ENCODE assay signal across 15 cellular contexts in the genomic region with DNA sequence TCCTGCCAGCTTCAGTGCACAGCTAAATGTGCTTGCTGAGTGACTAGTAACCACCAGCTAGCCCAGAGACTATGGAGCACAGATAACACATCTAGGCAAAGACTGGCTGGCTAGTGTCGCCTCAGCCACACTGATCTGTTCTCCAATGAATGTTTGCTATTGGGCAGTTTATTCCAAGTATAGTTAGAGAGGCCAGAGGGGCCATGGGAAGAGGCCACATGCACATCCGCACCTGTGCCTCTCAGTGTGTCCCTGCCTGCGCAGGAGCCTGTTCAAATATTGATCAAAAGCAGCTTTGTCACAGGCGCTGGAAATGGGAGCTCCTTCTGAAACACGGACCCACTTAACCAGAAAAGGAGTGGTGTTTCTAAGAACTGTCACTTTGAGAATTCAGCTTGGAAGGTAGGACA. TPM values are rescaled to one million over a fixed set of nuclear protein-coding genes. Genes with fewer than 3 reads are reported as not detected.
DNase-seq lines count a peak whose midpoint lies in the region; ATAC-seq and TF ChIP-seq lines count a peak whose summit lies in the region.
"Had no signal": no experiment of that assay in that cellular context is flagged by ENCODE, and none has a peak within 500 bp of the region (broad histone marks: within the 10 kb centered on the region; RNA-seq: fewer than 3 reads in every experiment).

No MANE protein-coding gene starts in this region.

- POLR2A ChIA-PET in activated CD4-positive, alpha-beta T cell treated with anti-CD3 and anti-CD28 coated beads, Interleukin-2, amount 10 ng/mL, durations not matched to agents 7 days and 5 days (lab: Charles Lee): no interaction called here
- POLR2A ChIA-PET in activated naive CD8-positive, alpha-beta T cell treated with anti-CD3 and anti-CD28 coated beads, Interleukin-2, amount 10 ng/mL, durations not matched to agents 7 days and 5 days (lab: Charles Lee): interaction anchor here (0.5 to 1.1 kb wide), 2 partner anchors 55 to 76 kb away, joined by 3 to 5 read pairs; no protein-coding TSS in a partner anchor

- peak; percentile 22 for DNase-seq in activated CD4-positive, alpha-beta T cell treated with anti-CD3 and anti-CD28 coated beads, Interleukin-2, amount 10 ng/mL, durations not matched to agents 7 days and 5 days
- DNase-seq in activated CD4-positive, alpha-beta T cell treated with anti-CD3 and anti-CD28 coated beads, Interleukin-2, amount 50 U/mL, for 48 hours: no peak
- DNase-seq in NCI-H510A (lab: John Stamatoyannopoulos, UW): peak; percentile 71
- peak; percentile 36 for DNase-seq in activated naive CD8-positive, alpha-beta T cell treated with anti-CD3 and anti-CD28 coated beads, Interleukin-2, amount 10 ng/mL, durations not matched to agents 7 days and 5 days
- no peak for DNase-seq in progenitor cell of endocrine pancreas (ENCODE audit: low spot score, unreplicated experiment)
- no peak for DNase-seq in GM19240 (ENCODE audit: insufficient read length, low spot score)
- no peak for DNase-seq in natural killer cell treated with Interleukin-12 subunit alpha and Interleukin-12 subunit beta and Interleukin-15 and Interleukin-18, amount 100 ng/mL, for 72 hours (ENCODE audit: low spot score)
- DNase-seq: activated CD4-positive, alpha-beta T cell treated with anti-CD3 and anti-CD28 coated beads for 4 hours; activated T-cell treated with anti-CD3 and anti-CD28 coated beads, Interleukin-2, amount 50 U/mL, for 48 hours; amniotic stem cell; central memory CD4-positive, alpha-beta T cell; NCI-H2171 treated with DMSO at 0.1 percent for 48 hours; occipital lobe; SJCRH30 had no signal

- no peaks in the 10 kb centered on the region for H3K27me3 Mint-ChIP-seq in activated CD4-positive, alpha-beta T cell treated with anti-CD3 and anti-CD28 coated beads, Interleukin-2, amount 10 ng/mL, durations not matched to agents 7 days and 5 days
- H3K27me3 Mint-ChIP-seq in activated naive CD8-positive, alpha-beta T cell treated with anti-CD3 and anti-CD28 coated beads, Interleukin-2, amount 10 ng/mL, durations not matched to agents 7 days and 5 days: no peaks in the 10 kb centered on the region
- no peaks in the 10 kb centered on the region for H3K27me3 Mint-ChIP-seq in progenitor cell of endocrine pancreas
- no peaks in the 10 kb centered on the region for H3K27me3 Mint-ChIP-seq in natural killer cell treated with Interleukin-12 subunit alpha and Interleukin-12 subunit beta and Interleukin-15 and Interleukin-18, amount 100 ng/mL, for 72 hours

- peak overlapping the region; percentile 62 for H3K27ac Mint-ChIP-seq in activated CD4-positive, alpha-beta T cell treated with anti-CD3 and anti-CD28 coated beads, Interleukin-2, amount 10 ng/mL, durations not matched to agents 7 days and 5 days
- peak overlapping the region; percentile 81 for H3K27ac Mint-ChIP-seq in activated naive CD8-positive, alpha-beta T cell treated with anti-CD3 and anti-CD28 coated beads, Interleukin-2, amount 10 ng/mL, durations not matched to agents 7 days and 5 days
- H3K27ac Mint-ChIP-seq in progenitor cell of endocrine pancreas: peak overlapping the region; percentile 79
- H3K27ac Mint-ChIP-seq in natural killer cell treated with Interleukin-12 subunit alpha and Interleukin-12 subunit beta and Interleukin-15 and Interleukin-18, amount 100 ng/mL, for 72 hours: no peak overlapping the region

- no peaks in the 10 kb centered on the region for H3K9me3 Mint-ChIP-seq in activated CD4-positive, alpha-beta T cell treated with anti-CD3 and anti-CD28 coated beads, Interleukin-2, amount 10 ng/mL, durations not matched to agents 7 days and 5 days
- H3K9me3 Mint-ChIP-seq in activated naive CD8-positive, alpha-beta T cell treated with anti-CD3 and anti-CD28 coated beads, Interleukin-2, amount 10 ng/mL, durations not matched to agents 7 days and 5 days: no peaks in the 10 kb centered on the region
- no peaks in the 10 kb centered on the region for H3K9me3 Mint-ChIP-seq in progenitor cell of endocrine pancreas (ENCODE audit: low read depth)
- no peaks in the 10 kb centered on the region for H3K9me3 Mint-ChIP-seq in natural killer cell treated with Interleukin-12 subunit alpha and Interleukin-12 subunit beta and Interleukin-15 and Interleukin-18, amount 100 ng/mL, for 72 hours

- CTCF ChIA-PET in activated CD4-positive, alpha-beta T cell treated with anti-CD3 and anti-CD28 coated beads, Interleukin-2, amount 10 ng/mL, durations not matched to agents 7 days and 5 days (lab: Charles Lee): interaction anchor here (0.8 to 1.5 kb wide), 3 partner anchors 9 to 53 kb away, joined by 3 to 5 read pairs (median 3); no protein-coding TSS in a partner anchor

- no peak for TF ChIP-seq CTCF in progenitor cell of endocrine pancreas (IDR thresholded peaks at IDR 0.05; ENCODE audit: unreplicated experiment)

- ATAC-seq in activated naive CD8-positive, alpha-beta T cell treated with anti-CD3 and anti-CD28 coated beads, Interleukin-2, amount 10 ng/mL, durations not matched to agents 7 days and 5 days (ENCODE audit: low read depth): peak; percentile 19
- ATAC-seq in HG03460 (IDR thresholded peaks at IDR 0.05; ENCODE audit: unreplicated experiment): no peak
- no peak for ATAC-seq in natural killer cell treated with Interleukin-12 subunit alpha and Interleukin-12 subunit beta and Interleukin-15 and Interleukin-18, amount 100 ng/mL, for 72 hours

- peak overlapping the region; percentile 3 for H3K4me3 Mint-ChIP-seq in activated CD4-positive, alpha-beta T cell treated with anti-CD3 and anti-CD28 coated beads, Interleukin-2, amount 10 ng/mL, durations not matched to agents 7 days and 5 days
- peak overlapping the region; percentile 51 for H3K4me3 Mint-ChIP-seq in activated naive CD8-positive, alpha-beta T cell treated with anti-CD3 and anti-CD28 coated beads, Interleukin-2, amount 10 ng/mL, durations not matched to agents 7 days and 5 days
- no peak overlapping the region for H3K4me3 Mint-ChIP-seq in progenitor cell of endocrine pancreas (ENCODE audit: low read depth)
- no peak overlapping the region for H3K4me3 Mint-ChIP-seq in natural killer cell treated with Interleukin-12 subunit alpha and Interleukin-12 subunit beta and Interleukin-15 and Interleukin-18, amount 100 ng/mL, for 72 hours

- peaks cover 57% of the 10 kb centered on the region for H3K4me1 Mint-ChIP-seq in activated CD4-positive, alpha-beta T cell treated with anti-CD3 and anti-CD28 coated beads, Interleukin-2, amount 10 ng/mL, durations not matched to agents 7 days and 5 days
- H3K4me1 Mint-ChIP-seq in activated naive CD8-positive, alpha-beta T cell treated with anti-CD3 and anti-CD28 coated beads, Interleukin-2, amount 10 ng/mL, durations not matched to agents 7 days and 5 days: peaks cover 42% of the 10 kb centered on the region
- peaks cover 45% of the 10 kb centered on the region for H3K4me1 Mint-ChIP-seq in progenitor cell of endocrine pancreas (ENCODE audit: low read depth)
- peaks cover 19 to 21% of the 10 kb centered on the region in 2 donors for H3K4me1 Mint-ChIP-seq in natural killer cell treated with Interleukin-12 subunit alpha and Interleukin-12 subunit beta and Interleukin-15 and Interleukin-18, amount 100 ng/mL, for 72 hours (ENCODE audit: low read depth in 2 of 2)

- H3K36me3 Mint-ChIP-seq in activated CD4-positive, alpha-beta T cell treated with anti-CD3 and anti-CD28 coated beads, Interleukin-2, amount 10 ng/mL, durations not matched to agents 7 days and 5 days (ENCODE audit: low read depth): no peaks in the 10 kb centered on the region
- no peaks in the 10 kb centered on the region for H3K36me3 Mint-ChIP-seq in activated naive CD8-positive, alpha-beta T cell treated with anti-CD3 and anti-CD28 coated beads, Interleukin-2, amount 10 ng/mL, durations not matched to agents 7 days and 5 days
- no peaks in the 10 kb centered on the region for H3K36me3 Mint-ChIP-seq in progenitor cell of endocrine pancreas (ENCODE audit: insufficient read depth)
- no peaks in the 10 kb centered on the region for H3K36me3 Mint-ChIP-seq in natural killer cell treated with Interleukin-12 subunit alpha and Interleukin-12 subunit beta and Interleukin-15 and Interleukin-18, amount 100 ng/mL, for 72 hours

RNA-seq across cellular contexts. Expression of gene ATP1A1, which starts 51.3 kb away (rescaled TPM):
- total RNA-seq in activated CD4-positive, alpha-beta T cell treated with anti-CD3 and anti-CD28 coated beads, Interleukin-2, amount 10 ng/mL, durations not matched to agents 7 days and 5 days: 100 to 1,000 TPM; 260 to 274 TPM
- total RNA-seq in activated naive CD8-positive, alpha-beta T cell treated with anti-CD3 and anti-CD28 coated beads, Interleukin-2, amount 10 ng/mL, durations not matched to agents 7 days and 5 days: 100 to 1,000 TPM; 193 to 195 TPM
- 325 and 332 TPM in 2 replicates for total RNA-seq in progenitor cell of endocrine pancreas
- total RNA-seq in natural killer cell treated with Interleukin-12 subunit alpha and Interleukin-12 subunit beta and Interleukin-15 and Interleukin-18, amount 100 ng/mL, for 72 hours: 100 to 1,000 TPM; 208 to 285 TPM

Comparison
In these comparisons a context has a peak if more than half of its experiments do, and no peak if none do; other contexts are left out.
1. DNase-seq: peak in activated CD4-positive, alpha-beta T cell treated with anti-CD3 and anti-CD28 coated beads, Interleukin-2, amount 10 ng/mL, durations not matched to agents 7 days and 5 days (single experiment), NCI-H510A (single experiment) and activated naive CD8-positive, alpha-beta T cell treated with anti-CD3 and anti-CD28 coated beads, Interleukin-2, amount 10 ng/mL, durations not matched to agents 7 days and 5 days (single experiment); none in activated CD4-positive, alpha-beta T cell treated with anti-CD3 and anti-CD28 coated beads, Interleukin-2, amount 50 U/mL, for 48 hours (0 of 2), progenitor cell of endocrine pancreas (single experiment), GM19240 (single experiment) and natural killer cell treated with Interleukin-12 subunit alpha and Interleukin-12 subunit beta and Interleukin-15 and Interleukin-18, amount 100 ng/mL, for 72 hours (single experiment).
2. H3K27ac Mint-ChIP-seq: peak in activated CD4-positive, alpha-beta T cell treated with anti-CD3 and anti-CD28 coated beads, Interleukin-2, amount 10 ng/mL, durations not matched to agents 7 days and 5 days (single experiment), activated naive CD8-positive, alpha-beta T cell treated with anti-CD3 and anti-CD28 coated beads, Interleukin-2, amount 10 ng/mL, durations not matched to agents 7 days and 5 days (single experiment) and progenitor cell of endocrine pancreas (single experiment); none in natural killer cell treated with Interleukin-12 subunit alpha and Interleukin-12 subunit beta and Interleukin-15 and Interleukin-18, amount 100 ng/mL, for 72 hours (0 of 2).
3. H3K4me3 Mint-ChIP-seq: peak in activated CD4-positive, alpha-beta T cell treated with anti-CD3 and anti-CD28 coated beads, Interleukin-2, amount 10 ng/mL, durations not matched to agents 7 days and 5 days (single experiment) and activated naive CD8-positive, alpha-beta T cell treated with anti-CD3 and anti-CD28 coated beads, Interleukin-2, amount 10 ng/mL, durations not matched to agents 7 days and 5 days (single experiment); none in progenitor cell of endocrine pancreas (single experiment) and natural killer cell treated with Interleukin-12 subunit alpha and Interleukin-12 subunit beta and Interleukin-15 and Interleukin-18, amount 100 ng/mL, for 72 hours (single experiment).